34 cellular contexts compared by ENCODE assay signal in the genomic region with DNA sequence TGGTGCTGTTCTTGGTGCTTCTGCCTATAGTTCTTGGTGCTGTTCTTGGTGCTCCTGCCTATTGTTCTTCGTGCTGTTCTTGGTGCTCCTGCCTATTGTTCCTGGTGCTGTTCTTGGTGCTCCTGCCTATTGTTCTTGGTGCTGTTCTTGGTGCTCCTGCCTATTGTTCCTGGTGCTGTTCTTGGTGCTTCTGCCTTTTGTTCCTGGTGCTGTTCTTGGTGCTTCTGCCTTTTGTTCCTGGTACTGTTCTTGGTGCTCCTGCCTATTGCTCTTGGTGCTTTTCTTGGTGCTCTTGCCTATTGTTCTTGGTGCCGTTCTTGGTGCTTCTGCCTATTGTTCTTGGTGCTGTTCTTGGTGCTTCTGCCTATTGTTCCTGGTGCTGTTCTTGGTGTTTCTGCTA.
"Had no signal": no experiment of that assay in that cellular context is flagged by ENCODE, and none has a peak within 500 bp of the region (broad histone marks: within the 10 kb centered on the region; RNA-seq: fewer than 3 reads in every experiment).

No MANE protein-coding gene starts in this region.

- H3K36me3 ChIP-seq: adrenal gland, ascending aorta, brain microvascular endothelial cell, breast epithelium, cardiac muscle cell had no signal

- H3K4me1 ChIP-seq: adrenal gland, ascending aorta, body of pancreas, breast epithelium had no signal

- H3K27ac ChIP-seq: adrenal gland, ascending aorta, body of pancreas, brain microvascular endothelial cell, breast epithelium, cardiac muscle cell had no signal

- ATAC-seq: activated naive CD4-positive, alpha-beta T cell treated with anti-CD3 and anti-CD28 coated beads, Interleukin-2, amount 50 U/mL, for 72 hours; activated naive CD8-positive, alpha-beta T cell treated with anti-CD3 and anti-CD28 coated beads, Interleukin-2, amount 50 U/mL, for 24 hours; activated T-cell treated with anti-CD3 and anti-CD28 coated beads, Interleukin-2, amount 50 U/mL, for 4 hours; activated T-cell treated with anti-CD3 and anti-CD28 coated beads, Interleukin-2, amount 50 U/mL, for 72 hours; activated T-helper 17 cell treated with anti-CD3 and anti-CD28 coated beads, Interleukin-2, amount 50 U/mL, for 72 hours; body of pancreas had no signal

- H3K9me3 ChIP-seq: adrenal gland had no signal

- H3K4me3 ChIP-seq: adrenal gland, ascending aorta, body of pancreas, breast epithelium, cardiac muscle cell had no signal

- DNase-seq: activated effector memory CD4-positive, alpha-beta T cell treated with anti-CD3 and anti-CD28 coated beads, Interleukin-2, amount 50 U/mL, for 16 hours; activated effector memory CD4-positive, alpha-beta T cell treated with Interleukin-2 at 50 U/mL for 16 hours; activated gamma-delta T cell; activated gamma-delta T cell treated with Interleukin-2 at 50 U/mL for 16 hours; activated naive CD4-positive, alpha-beta T cell; activated naive CD4-positive, alpha-beta T cell treated with anti-CD3 and anti-CD28 coated beads for 36 hours; activated naive CD4-positive, alpha-beta T cell treated with anti-CD3 and anti-CD28 coated beads, Interleukin-2, amount 10 ng/mL, durations not matched to agents 7 days and 5 days; activated naive CD4-positive, alpha-beta T cell treated with anti-CD3 and anti-CD28 coated beads, Interleukin-2, amount 50 U/mL, for 16 hours; activated naive CD4-positive, alpha-beta T cell treated with Interleukin-2 at 50 U/mL for 16 hours; activated naive CD8-positive, alpha-beta T cell treated with anti-CD3 and anti-CD28 coated beads for 36 hours; activated naive CD8-positive, alpha-beta T cell treated with anti-CD3 and anti-CD28 coated beads, Interleukin-2, amount 10 ng/mL, durations not matched to agents 7 days and 5 days; activated naive CD8-positive, alpha-beta T cell treated with anti-CD3 and anti-CD28 coated beads, Interleukin-2, amount 50 U/mL, for 24 hours; activated T-cell treated with anti-CD3 and anti-CD28 coated beads, Interleukin-2, amount 50 U/mL, for 1 hour; activated T-cell treated with anti-CD3 and anti-CD28 coated beads, Interleukin-2, amount 50 U/mL, for 24 hours; activated T-cell treated with anti-CD3 and anti-CD28 coated beads, Interleukin-2, amount 50 U/mL, for 4 hours; activated T-cell treated with anti-CD3 and anti-CD28 coated beads, Interleukin-2, amount 50 U/mL, for 48 hours; activated T-cell treated with anti-CD3 and anti-CD28 coated beads, Interleukin-2, amount 50 U/mL, for 72 hours; adrenal gland; amniotic stem cell; amygdala; anterior cingulate cortex; aorta; body of pancreas; brain microvascular endothelial cell; caudate nucleus; central memory CD4-positive, alpha-beta T cell; cerebellar nuclear complex had no signal

- FAIRE-seq: astrocyte, bronchial epithelial cell had no signal

- H3K27me3 ChIP-seq: adrenal gland, ascending aorta, body of pancreas, brain microvascular endothelial cell, cardiac muscle cell had no signal
